ENCODE assay signal across 14 cellular contexts in genomic region chr14:28101992-28102391, GRCh38.
DNase-seq lines count a peak whose midpoint lies in the region; ATAC-seq and TF ChIP-seq lines count a peak whose summit lies in the region.
"Had no signal": no experiment of that assay in that cellular context is flagged by ENCODE, and none has a peak within 500 bp of the region (broad histone marks: within the 10 kb centered on the region; RNA-seq: fewer than 3 reads in every experiment).

No MANE protein-coding gene starts in this region.

- H3K27ac Mint-ChIP-seq in glutamatergic neuron (ENCODE audit: unreplicated experiment): no peak overlapping the region
- H3K27ac Mint-ChIP-seq: activated CD4-positive, alpha-beta T cell treated with anti-CD3 and anti-CD28 coated beads for 36 hours; nephron; stimulated activated naive CD8-positive, alpha-beta T cell treated with anti-CD3 and anti-CD28 coated beads, Interleukin-15, Interleukin-2, amounts not matched to agents 100 ng/mL and 50 ng/mL, for 24 hours; type B pancreatic cell had no signal

- H3K4me3 Mint-ChIP-seq in glutamatergic neuron (ENCODE audit: unreplicated experiment): no peak overlapping the region
- H3K4me3 Mint-ChIP-seq: activated CD4-positive, alpha-beta T cell treated with anti-CD3 and anti-CD28 coated beads for 36 hours; nephron; stimulated activated naive CD8-positive, alpha-beta T cell treated with anti-CD3 and anti-CD28 coated beads, Interleukin-15, Interleukin-2, amounts not matched to agents 100 ng/mL and 50 ng/mL, for 24 hours; type B pancreatic cell had no signal

- no peaks in the 10 kb centered on the region for H3K36me3 Mint-ChIP-seq in glutamatergic neuron (ENCODE audit: unreplicated experiment)
- H3K36me3 Mint-ChIP-seq: type B pancreatic cell had no signal

- peaks cover 1% of the 10 kb centered on the region for H3K9me3 Mint-ChIP-seq in glutamatergic neuron (ENCODE audit: unreplicated experiment)
- H3K9me3 Mint-ChIP-seq: nephron, type B pancreatic cell had no signal

- DNase-seq in DMS 273 (lab: John Stamatoyannopoulos, UW; ENCODE audit: unreplicated experiment) (peak; percentile 4), DMS 273 treated with DMSO at 0.1 percent for 48 hours (lab: John Stamatoyannopoulos, UW) (no peak), NCI-H146 treated with DMSO at 0.1 percent for 48 hours (lab: John Stamatoyannopoulos, UW; ENCODE audit: unreplicated experiment) (peak; percentile 90), NCI-H510A (lab: John Stamatoyannopoulos, UW) (peak; percentile 6), glutamatergic neuron (peak; percentile 31), HK-2 (ENCODE audit: unreplicated experiment) (no peak)
- no peak for DNase-seq in activated CD4-positive, CD25-positive, alpha-beta regulatory T cell (lab: John Stamatoyannopoulos, UW)
- DNase-seq: activated CD4-positive, alpha-beta T cell treated with anti-CD3 and anti-CD28 coated beads for 36 hours; KBM-7; mesendoderm had no signal

- no peak for ATAC-seq in GM21367 (IDR thresholded peaks at IDR 0.05; ENCODE audit: unreplicated experiment)
- ATAC-seq: activated CD4-positive, alpha-beta T cell treated with anti-CD3 and anti-CD28 coated beads for 36 hours had no signal

- peaks cover 9% of the 10 kb centered on the region for H3K4me1 Mint-ChIP-seq in glutamatergic neuron (ENCODE audit: low read depth, unreplicated experiment)
- H3K4me1 Mint-ChIP-seq: activated CD4-positive, alpha-beta T cell treated with anti-CD3 and anti-CD28 coated beads for 36 hours; nephron had no signal

- peaks cover 3% of the 10 kb centered on the region for H3K27me3 Mint-ChIP-seq in glutamatergic neuron (ENCODE audit: unreplicated experiment)
- H3K27me3 Mint-ChIP-seq: activated CD4-positive, alpha-beta T cell treated with anti-CD3 and anti-CD28 coated beads for 36 hours; stimulated activated naive CD8-positive, alpha-beta T cell treated with anti-CD3 and anti-CD28 coated beads, Interleukin-15, Interleukin-2, amounts not matched to agents 100 ng/mL and 50 ng/mL, for 24 hours; type B pancreatic cell had no signal

- TF ChIP-seq CTCF in glutamatergic neuron (IDR thresholded peaks at IDR 0.05; ENCODE audit: partially characterized antibody, unreplicated experiment): no peak

Comparison
In these comparisons a context has a peak if more than half of its experiments do, and no peak if none do; other contexts are left out.
1. DNase-seq: peak in DMS 273 (single experiment), NCI-H146 treated with DMSO at 0.1 percent for 48 hours (single experiment), NCI-H510A (single experiment) and glutamatergic neuron (single experiment); none in DMS 273 treated with DMSO at 0.1 percent for 48 hours (single experiment), activated CD4-positive, CD25-positive, alpha-beta regulatory T cell (0 of 4) and HK-2 (single experiment).